Comparison of ENCODE assay signal across 25 cellular contexts in the genomic region with DNA sequence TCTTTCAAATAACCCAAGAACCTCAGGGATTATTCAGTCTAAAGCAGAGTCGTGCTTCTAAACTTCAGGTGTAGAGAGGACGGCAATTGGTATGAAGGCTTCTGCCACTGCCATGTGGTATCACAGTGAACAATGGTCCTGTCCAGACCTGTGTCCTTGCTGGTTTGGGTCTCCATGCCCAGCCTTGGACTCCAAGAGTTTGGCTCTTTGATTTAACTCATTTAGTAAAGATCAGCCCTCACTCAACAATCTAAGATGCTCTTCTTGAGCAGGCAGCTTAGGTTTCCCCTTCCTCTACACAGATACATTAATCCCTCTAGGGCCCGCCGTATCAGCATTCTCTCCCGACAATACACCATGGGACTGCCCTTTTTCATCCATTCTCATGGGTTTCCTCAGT.
"Had no signal": no experiment of that assay in that cellular context is flagged by ENCODE, and none has a peak within 500 bp of the region (broad histone marks: within the 10 kb centered on the region; RNA-seq: fewer than 3 reads in every experiment).

No MANE protein-coding gene starts in this region.

- H3K4me2 ChIP-seq: hepatocyte had no signal

- H3K4me3 Mint-ChIP-seq: activated naive CD8-positive, alpha-beta T cell; activated T-cell treated with anti-CD3 and anti-CD28 coated beads, Interleukin-2, amount 50 U/mL, for 24 hours; mesothelial cell of epicardium had no signal

- DNase-seq: activated CD4-positive, alpha-beta T cell treated with anti-CD3 and anti-CD28 coated beads, Interleukin-2, amount 50 U/mL, for 48 hours; activated CD4-positive, CD25-positive, alpha-beta regulatory T cell treated with anti-CD3 and anti-CD28 coated beads, Interleukin-2, amount 50 U/mL, for 72 hours; activated gamma-delta T cell treated with Interleukin-2 at 50 U/mL for 16 hours; activated T-cell treated with anti-CD3 and anti-CD28 coated beads, Interleukin-2, amount 50 U/mL, for 24 hours; adrenal gland; brain microvascular endothelial cell; caudate nucleus; dermis blood vessel endothelial cell; glutamatergic neuron; left ventricle myocardium superior; mammary epithelial cell; naive thymus-derived CD8-positive, alpha-beta T cell; spleen; stimulated activated CD4-positive, alpha-beta T cell treated with anti-CD3 and anti-CD28 coated beads, Interleukin-4, amount 100 ng/mL, for 24 hours; stimulated activated naive CD8-positive, alpha-beta T cell treated with anti-CD3 and anti-CD28 coated beads, Interleukin-15, Interleukin-2, amounts not matched to agents 100 U/mL and 50 U/mL, for 24 hours; upper lobe of right lung; WERI-Rb-1 had no signal

- H3K36me3 Mint-ChIP-seq: activated naive CD8-positive, alpha-beta T cell; naive thymus-derived CD8-positive, alpha-beta T cell had no signal

- H3K27ac ChIP-seq: adrenal gland, ascending aorta, brain microvascular endothelial cell, esophagus muscularis mucosa, hepatocyte, prostate gland, right atrium auricular region, SJSA1, upper lobe of right lung, WERI-Rb-1 had no signal

- H3K36me3 ChIP-seq: adrenal gland, ascending aorta, brain microvascular endothelial cell, esophagus muscularis mucosa, prostate gland, right atrium auricular region, SJSA1, spleen, upper lobe of right lung, WERI-Rb-1 had no signal

- H3K27ac Mint-ChIP-seq: activated naive CD8-positive, alpha-beta T cell; activated T-cell treated with anti-CD3 and anti-CD28 coated beads, Interleukin-2, amount 50 U/mL, for 24 hours; mesothelial cell of epicardium had no signal

- H3K27me3 Mint-ChIP-seq: activated naive CD8-positive, alpha-beta T cell; activated T-cell treated with anti-CD3 and anti-CD28 coated beads, Interleukin-2, amount 50 U/mL, for 24 hours; naive thymus-derived CD8-positive, alpha-beta T cell had no signal

- H3K4me3 ChIP-seq: adrenal gland, ascending aorta, esophagus muscularis mucosa, hepatocyte, prostate gland, right atrium auricular region, SJSA1, spleen, upper lobe of right lung had no signal

- H3K4me1 ChIP-seq: adrenal gland, ascending aorta, prostate gland, spleen, upper lobe of right lung had no signal

- ATAC-seq: left ventricle myocardium superior; naive thymus-derived CD8-positive, alpha-beta T cell; stimulated activated naive CD8-positive, alpha-beta T cell treated with anti-CD3 and anti-CD28 coated beads, Interleukin-15, Interleukin-2, amounts not matched to agents 100 U/mL and 50 U/mL, for 24 hours; upper lobe of right lung had no signal

- H3K9me3 ChIP-seq: adrenal gland, ascending aorta, esophagus muscularis mucosa, prostate gland, right atrium auricular region, SJSA1, spleen, upper lobe of right lung had no signal

- H2AFZ ChIP-seq: hepatocyte had no signal

- H3K79me2 ChIP-seq: hepatocyte had no signal

- H3K27me3 ChIP-seq: adrenal gland, ascending aorta, brain microvascular endothelial cell, esophagus muscularis mucosa, hepatocyte, right atrium auricular region, SJSA1, spleen, upper lobe of right lung had no signal
